ENCODE assay signal across 21 cellular contexts in genomic region chr10:7513936-7514335, GRCh38.
"Had no signal": no experiment of that assay in that cellular context is flagged by ENCODE, and none has a peak within 500 bp of the region (broad histone marks: within the 10 kb centered on the region; RNA-seq: fewer than 3 reads in every experiment).

No MANE protein-coding gene starts in this region.

- H3K27ac Mint-ChIP-seq: neural progenitor cell had no signal

- H3K36me3 Mint-ChIP-seq: neural progenitor cell had no signal

- DNase-seq: activated CD4-positive, alpha-beta T cell treated with anti-CD3 and anti-CD28 coated beads, Interleukin-2, amount 50 U/mL, for 1 hour; activated CD4-positive, CD25-positive, alpha-beta regulatory T cell treated with anti-CD3 and anti-CD28 coated beads, Interleukin-2, amount 50 U/mL, for 72 hours; activated CD8-positive, alpha-beta memory T cell treated with anti-CD3 and anti-CD28 coated beads, Interleukin-2, amount 50 U/mL, for 4 hours; activated effector memory CD4-positive, alpha-beta T cell treated with anti-CD3 and anti-CD28 coated beads, Interleukin-2, amount 50 U/mL, for 16 hours; activated naive CD4-positive, alpha-beta T cell treated with anti-CD3 and anti-CD28 coated beads, Interleukin-2, amount 50 U/mL, for 16 hours; activated T-cell treated with anti-CD3 and anti-CD28 coated beads, Interleukin-2, amount 50 U/mL, for 4 hours; cerebellar nuclear complex; cortex of kidney; heart right ventricle; left ventricle myocardium superior; psoas muscle; right cardiac atrium; stimulated activated naive CD8-positive, alpha-beta T cell treated with anti-CD3 and anti-CD28 coated beads, Interleukin-15, amount 100 ng/mL, for 72 hours; T1000; transverse colon; uterus had no signal

- H3K4me3 ChIP-seq: ascending aorta, esophagus muscularis mucosa, heart right ventricle, neural progenitor cell, psoas muscle, skin epidermis, suprapubic skin, transverse colon, uterus had no signal

- H3K4me3 Mint-ChIP-seq: activated T-cell treated with anti-CD3 and anti-CD28 coated beads, Interleukin-2, amount 50 U/mL, for 4 hours; neural progenitor cell; stimulated activated naive CD8-positive, alpha-beta T cell treated with anti-CD3 and anti-CD28 coated beads, Interleukin-15, amount 100 ng/mL, for 72 hours had no signal

- H3K36me3 ChIP-seq: ascending aorta, esophagus muscularis mucosa, heart right ventricle, neural progenitor cell, suprapubic skin, transverse colon, uterus had no signal

- ATAC-seq: activated T-cell treated with anti-CD3 and anti-CD28 coated beads, Interleukin-2, amount 50 U/mL, for 4 hours; heart right ventricle; left ventricle myocardium superior; psoas muscle; right cardiac atrium; stimulated activated naive CD8-positive, alpha-beta T cell treated with anti-CD3 and anti-CD28 coated beads, Interleukin-15, amount 100 ng/mL, for 72 hours had no signal

- H3K27me3 Mint-ChIP-seq: stimulated activated naive CD8-positive, alpha-beta T cell treated with anti-CD3 and anti-CD28 coated beads, Interleukin-15, amount 100 ng/mL, for 72 hours had no signal

- H3K27ac ChIP-seq: ascending aorta, esophagus muscularis mucosa, heart right ventricle, neural progenitor cell, psoas muscle, skin epidermis, suprapubic skin, transverse colon, uterus had no signal

- H3K9me3 ChIP-seq: ascending aorta, psoas muscle, suprapubic skin, transverse colon, uterus had no signal

- H3K27me3 ChIP-seq: ascending aorta, neural progenitor cell, uterus had no signal
